Comparison of ENCODE assay signal across 11 cellular contexts in the genomic region with DNA sequence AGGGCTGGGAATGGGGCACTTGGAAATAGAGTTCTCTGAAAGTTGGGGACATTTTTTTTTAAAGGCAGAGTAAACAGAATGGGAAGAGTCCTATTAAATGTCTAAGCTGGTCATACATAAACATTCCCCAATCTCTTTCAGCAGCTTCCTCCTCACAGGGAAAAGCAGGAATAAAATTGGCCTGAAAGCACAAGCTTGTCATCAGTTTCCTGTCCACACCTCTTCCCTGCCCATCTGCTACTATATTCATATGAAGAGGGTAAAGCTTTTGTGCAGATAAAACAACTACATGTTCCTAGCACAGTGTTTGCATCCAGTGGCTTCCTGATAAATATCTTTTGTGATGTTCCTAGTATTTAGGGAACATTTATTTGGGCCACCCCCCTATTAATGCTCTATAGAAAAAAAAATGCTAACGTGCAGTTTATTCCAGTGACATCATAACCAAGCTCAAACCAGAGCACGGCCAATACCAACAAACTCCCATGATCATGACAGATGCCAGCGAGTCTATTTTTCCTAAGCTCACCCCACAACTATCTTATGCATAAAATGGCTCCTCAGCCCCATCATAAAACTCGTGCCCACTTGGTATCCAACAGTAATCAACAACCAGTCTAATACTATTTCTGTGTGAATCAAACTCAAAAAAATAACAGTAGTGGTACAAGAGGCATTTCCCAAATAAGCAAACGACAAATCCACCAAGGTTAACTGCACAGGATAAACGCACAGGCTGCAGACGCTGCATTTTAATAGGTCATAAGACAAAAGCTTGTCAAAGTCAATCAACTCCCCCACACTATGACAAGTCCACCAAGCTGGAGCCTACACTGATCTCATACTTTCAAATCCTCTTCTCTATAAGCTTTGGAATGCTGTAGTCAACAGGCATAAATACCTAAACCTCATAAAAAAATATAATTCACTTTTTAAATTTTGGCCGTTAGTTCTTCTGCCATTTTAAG.
DNase-seq lines count a peak whose midpoint lies in the region; ATAC-seq and TF ChIP-seq lines count a peak whose summit lies in the region.
"Had no signal": no experiment of that assay in that cellular context is flagged by ENCODE, and none has a peak within 500 bp of the region (broad histone marks: within the 10 kb centered on the region; RNA-seq: fewer than 3 reads in every experiment).

No MANE protein-coding gene starts in this region.

- no peaks in the 10 kb centered on the region for H3K36me3 ChIP-seq in right lobe of liver
- H3K36me3 ChIP-seq in tibial artery = no peaks in the 10 kb centered on the region

- H3K4me1 ChIP-seq in right lobe of liver (peaks cover 0 to 5% (median 0%) of the 10 kb centered on the region in 4 donors), tibial artery (peaks cover 0 to 54% (median 26%) of the 10 kb centered on the region in 4 donors)
- H3K4me1 ChIP-seq: parathyroid adenoma had no signal

- TF ChIP-seq CTCF in right lobe of liver (IDR thresholded peaks at IDR 0.05) (no peak), tibial artery (IDR thresholded peaks at IDR 0.05) (no peak)

- no peak overlapping the region for H3K4me3 ChIP-seq in right lobe of liver
- peak overlapping the region; percentile 52 to 55 for H3K4me3 ChIP-seq in tibial artery

- intact Hi-C loops in right lobe of liver (cut with DNase I) = no loop called here
- intact Hi-C loops in tibial artery (cut with DNase I; ENCODE audit: low total_unique reads) = loop anchor here (2.0 kb wide), 1 partner anchor 97 kb away; no protein-coding TSS in a partner anchor

- no peaks in the 10 kb centered on the region for H3K27me3 ChIP-seq in right lobe of liver
- H3K27me3 ChIP-seq in tibial artery = no peaks in the 10 kb centered on the region

- no peak for TF ChIP-seq POLR2A in right lobe of liver (IDR thresholded peaks at IDR 0.05)

- peak in 3 of 4 donors; percentile 32 to 61 (median 41) for ATAC-seq in right lobe of liver
- no peak for ATAC-seq in GM19328 (IDR thresholded peaks at IDR 0.05; ENCODE audit: unreplicated experiment)

- DNase-seq in LHCN-M2 (ENCODE audit: low read depth) (peak; percentile 75), dermis microvascular lymphatic vessel endothelial cell (ENCODE audit: low read depth in 2 of 2) (peak; percentile 86 to 90), right lobe of liver (no peak), tibial artery (no peak), AG08396 (ENCODE audit: low spot score) (no peak), medulla oblongata (ENCODE audit: extremely low spot score) (no peak), NCI-H2171 treated with DMSO at 0.1 percent for 48 hours (lab: John Stamatoyannopoulos, UW) (no peak)
- DNase-seq: activated CD4-positive, alpha-beta T cell treated with anti-CD3 and anti-CD28 coated beads for 1 hour; activated naive CD4-positive, alpha-beta T cell treated with anti-CD3 and anti-CD28 coated beads for 36 hours had no signal

- peak overlapping the region in 1 of 3 donors; percentile 14 for H3K27ac ChIP-seq in right lobe of liver
- peak overlapping the region; percentile 64 to 65 for H3K27ac ChIP-seq in tibial artery
- H3K27ac ChIP-seq: parathyroid adenoma had no signal

- H3K9me3 ChIP-seq in right lobe of liver (no peaks in the 10 kb centered on the region), tibial artery (no peaks in the 10 kb centered on the region)

- WGBS in right lobe of liver (ENCODE audit: insufficient coverage, low coverage, low lambda C conversion rate, missing lambda C conversion rate) = 65% methylated on average over 8 of the region's 8 CpGs

Comparison
In these comparisons a context has a peak if more than half of its experiments do, and no peak if none do; other contexts are left out.
1. DNase-seq: peak in LHCN-M2 (single experiment) and dermis microvascular lymphatic vessel endothelial cell (2 of 2); none in right lobe of liver (0 of 3), tibial artery (0 of 2), AG08396 (single experiment), medulla oblongata (single experiment) and NCI-H2171 treated with DMSO at 0.1 percent for 48 hours (single experiment).
2. H3K4me3 ChIP-seq: peak in tibial artery (2 of 2); none in right lobe of liver (0 of 3).